8 cellular contexts compared by ENCODE assay signal in genomic region chr2:106085441-106085911, GRCh38.
A peak's percentile ranks its signal among the peaks of the same experiment; 100 is the strongest.
DNase-seq lines count a peak whose midpoint lies in the region; ATAC-seq and TF ChIP-seq lines count a peak whose summit lies in the region.

No MANE protein-coding gene starts in this region.

- no peaks in the 10 kb centered on the region for H3K27me3 Mint-ChIP-seq in activated naive CD8-positive, alpha-beta T cell treated with anti-CD3 and anti-CD28 coated beads, Interleukin-2, amount 10 ng/mL, durations not matched to agents 7 days and 5 days

- H4K20me1 ChIP-seq in OCI-LY1 (ENCODE audit: insufficient read depth, low read length): no peaks in the 10 kb centered on the region

- no peaks in the 10 kb centered on the region for H3K27me3 ChIP-seq in OCI-LY1 (ENCODE audit: insufficient read depth, low read length)
- H3K27me3 ChIP-seq in tibial artery: no peaks in the 10 kb centered on the region

- H3K4me2 ChIP-seq in OCI-LY1 (ENCODE audit: low read length): no peak overlapping the region

- peak; percentile 36 for TF ChIP-seq CTCF in OCI-LY1 (IDR thresholded peaks at IDR 0.05; ENCODE audit: low read length)
- peak; percentile 43 to 56 for TF ChIP-seq CTCF in tibial artery (IDR thresholded peaks at IDR 0.05)

- peaks cover 37% of the 10 kb centered on the region for H3K4me1 Mint-ChIP-seq in activated naive CD8-positive, alpha-beta T cell treated with anti-CD3 and anti-CD28 coated beads, Interleukin-2, amount 10 ng/mL, durations not matched to agents 7 days and 5 days

- peak overlapping the region; percentile 74 for H3K27ac Mint-ChIP-seq in activated naive CD8-positive, alpha-beta T cell treated with anti-CD3 and anti-CD28 coated beads, Interleukin-2, amount 10 ng/mL, durations not matched to agents 7 days and 5 days

- H3K36me3 ChIP-seq in OCI-LY1 (ENCODE audit: insufficient read depth, low read length) (no peaks in the 10 kb centered on the region), tibial artery (no peaks in the 10 kb centered on the region)

- H3F3A ChIP-seq in OCI-LY1 (ENCODE audit: insufficient read depth, low read length): no peaks in the 10 kb centered on the region

- DNase-seq in DMS53 (lab: John Stamatoyannopoulos, UW): peak; percentile 38
- DNase-seq in DMS53 treated with DMSO at 0.1 percent for 48 hours (lab: John Stamatoyannopoulos, UW; ENCODE audit: unreplicated experiment): no peak
- peak; percentile 43 for DNase-seq in activated naive CD8-positive, alpha-beta T cell treated with anti-CD3 and anti-CD28 coated beads, Interleukin-2, amount 10 ng/mL, durations not matched to agents 7 days and 5 days
- DNase-seq in inferior parietal cortex (ENCODE audit: extremely low spot score): peak; percentile 30
- DNase-seq in tibial artery: peak in 1 of 2 donors; percentile 45
- DNase-seq in NCI-H1092 treated with DMSO at 0.1 percent for 48 hours (lab: John Stamatoyannopoulos, UW): no peak

- peak; percentile 91 for ATAC-seq in activated naive CD8-positive, alpha-beta T cell treated with anti-CD3 and anti-CD28 coated beads, Interleukin-2, amount 10 ng/mL, durations not matched to agents 7 days and 5 days (ENCODE audit: low read depth)
- no peak for ATAC-seq in GM21423 (IDR thresholded peaks at IDR 0.05; ENCODE audit: unreplicated experiment)

- H3K9ac ChIP-seq in OCI-LY1 (ENCODE audit: low read length): no peak overlapping the region

- intact Hi-C loops in tibial artery (cut with DNase I; ENCODE audit: low total_unique reads): no loop called here

- H3K27ac ChIP-seq in OCI-LY1 (ENCODE audit: low read depth, low read length, poor library complexity, severe bottlenecking) (no peak overlapping the region), tibial artery (no peak overlapping the region)

- H3K79me2 ChIP-seq in OCI-LY1 (ENCODE audit: insufficient read depth, low read length): no peaks in the 10 kb centered on the region

- H3K4me3 Mint-ChIP-seq in activated naive CD8-positive, alpha-beta T cell treated with anti-CD3 and anti-CD28 coated beads, Interleukin-2, amount 10 ng/mL, durations not matched to agents 7 days and 5 days: peak overlapping the region; percentile 60

- no peak overlapping the region for H2AFZ ChIP-seq in OCI-LY1 (ENCODE audit: low read length)

- H3K4me3 ChIP-seq in OCI-LY1 (ENCODE audit: low read depth, low read length, poor library complexity, severe bottlenecking): no peak overlapping the region
- H3K4me3 ChIP-seq in tibial artery: no peak overlapping the region

- peaks cover 27% of the 10 kb centered on the region for H3K36me3 Mint-ChIP-seq in activated naive CD8-positive, alpha-beta T cell treated with anti-CD3 and anti-CD28 coated beads, Interleukin-2, amount 10 ng/mL, durations not matched to agents 7 days and 5 days

- POLR2A ChIA-PET in activated naive CD8-positive, alpha-beta T cell treated with anti-CD3 and anti-CD28 coated beads, Interleukin-2, amount 10 ng/mL, durations not matched to agents 7 days and 5 days (lab: Charles Lee): interaction anchor here (1.0 kb wide), 1 partner anchor 298 kb away, joined by 3 read pairs; no protein-coding TSS in a partner anchor

- H3K9me3 Mint-ChIP-seq in activated naive CD8-positive, alpha-beta T cell treated with anti-CD3 and anti-CD28 coated beads, Interleukin-2, amount 10 ng/mL, durations not matched to agents 7 days and 5 days: peaks cover 3% of the 10 kb centered on the region

- H3K9me3 ChIP-seq in OCI-LY1 (ENCODE audit: low read length) (peaks cover 4% of the 10 kb centered on the region; the same call in 1 of the 2 replicates), tibial artery (no peaks in the 10 kb centered on the region)

- no peaks in the 10 kb centered on the region for H3K9me2 ChIP-seq in OCI-LY1 (ENCODE audit: low read depth, low read length)

- H3K4me1 ChIP-seq in OCI-LY1 (ENCODE audit: insufficient read depth, low read length, severe bottlenecking) (no peaks in the 10 kb centered on the region), tibial artery (peaks cover 0 to 11% (median 8%) of the 10 kb centered on the region in 4 donors)

Comparison
In these comparisons a context has a peak if more than half of its experiments do, and no peak if none do; other contexts are left out.
1. DNase-seq: peak in DMS53 (single experiment), activated naive CD8-positive, alpha-beta T cell treated with anti-CD3 and anti-CD28 coated beads, Interleukin-2, amount 10 ng/mL, durations not matched to agents 7 days and 5 days (single experiment) and inferior parietal cortex (single experiment); none in DMS53 treated with DMSO at 0.1 percent for 48 hours (single experiment) and NCI-H1092 treated with DMSO at 0.1 percent for 48 hours (single experiment).